ENCODE assay signal across 16 cellular contexts in the genomic region with DNA sequence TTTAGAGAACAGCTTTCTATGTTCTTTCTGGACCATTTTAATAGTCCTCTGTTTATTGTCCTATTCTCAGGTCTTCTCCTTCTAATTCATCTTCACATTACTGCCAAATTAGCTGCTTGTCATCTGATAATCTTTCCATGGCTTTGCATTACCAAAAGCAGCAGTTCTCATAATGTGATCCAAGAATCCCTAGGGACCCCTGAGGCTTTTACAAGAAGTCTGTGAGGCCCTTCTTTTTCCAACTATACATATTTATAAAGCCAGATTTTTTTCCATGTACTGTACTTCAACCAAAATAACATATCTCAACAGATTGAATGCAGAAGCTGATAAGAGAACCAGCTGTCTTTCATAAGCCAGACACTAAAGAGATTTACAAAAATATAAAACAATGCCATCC.
DNase-seq lines count a peak whose midpoint lies in the region; ATAC-seq and TF ChIP-seq lines count a peak whose summit lies in the region.
"Had no signal": no experiment of that assay in that cellular context is flagged by ENCODE, and none has a peak within 500 bp of the region (broad histone marks: within the 10 kb centered on the region; RNA-seq: fewer than 3 reads in every experiment).

No MANE protein-coding gene starts in this region.

- peaks cover 31% of the 10 kb centered on the region for H3K4me1 ChIP-seq in BE2C
- H3K4me1 ChIP-seq: HAP-1 had no signal

- H3K36me3 ChIP-seq in BE2C = peaks cover 11% of the 10 kb centered on the region
- H3K36me3 ChIP-seq: HAP-1 had no signal

- TF ChIP-seq CTCF in BE2C (IDR thresholded peaks at IDR 0.05; ENCODE audit: low read depth, low read length) (no peak), fibroblast of pulmonary artery (IDR thresholded peaks at IDR 0.05; ENCODE audit: low read length, missing control alignments) (no peak)

- no peaks in the 10 kb centered on the region for H3K4me1 Mint-ChIP-seq in activated T-cell treated with anti-CD3 and anti-CD28 coated beads, Interleukin-2, amount 50 U/mL, for 4 hours (ENCODE audit: low read depth)
- H3K4me1 Mint-ChIP-seq: CD4-positive, CD25-positive, alpha-beta regulatory T cell had no signal

- no peak overlapping the region for H3K4me3 Mint-ChIP-seq in activated T-cell treated with anti-CD3 and anti-CD28 coated beads, Interleukin-2, amount 50 U/mL, for 4 hours
- H3K4me3 Mint-ChIP-seq: CD4-positive, CD25-positive, alpha-beta regulatory T cell had no signal

- H3K36me3 Mint-ChIP-seq in activated T-cell treated with anti-CD3 and anti-CD28 coated beads, Interleukin-2, amount 50 U/mL, for 4 hours (ENCODE audit: insufficient read depth) = no peaks in the 10 kb centered on the region
- H3K36me3 Mint-ChIP-seq: CD4-positive, CD25-positive, alpha-beta regulatory T cell had no signal

- DNase-seq in BE2C (peak; percentile 77), LHCN-M2 (ENCODE audit: low read depth) (peak; percentile 29), fibroblast of pulmonary artery (ENCODE audit: low read depth) (peak; percentile 26), RPMI8226 (no peak), NCI-H2081 treated with DMSO at 0.1 percent for 48 hours (lab: John Stamatoyannopoulos, UW) (no peak)
- DNase-seq in activated T-cell treated with anti-CD3 and anti-CD28 coated beads, Interleukin-2, amount 50 U/mL, for 4 hours = no peak
- DNase-seq: ACHN; AML-193; CD4-positive, CD25-positive, alpha-beta regulatory T cell; DMS79; MV-4-11; NCI-H1417 treated with DMSO at 0.1 percent for 48 hours; NCI-H2029 treated with DMSO at 0.1 percent for 48 hours; NCI-H226 had no signal

- peaks cover 2% of the 10 kb centered on the region for H3K27me3 Mint-ChIP-seq in activated T-cell treated with anti-CD3 and anti-CD28 coated beads, Interleukin-2, amount 50 U/mL, for 4 hours (ENCODE audit: low read depth)

- no peaks in the 10 kb centered on the region; the same call in 1 of the 2 replicates for H3K9me3 ChIP-seq in BE2C
- H3K9me3 ChIP-seq: HAP-1 had no signal

- H3K4me3 ChIP-seq in BE2C (ENCODE audit: low read depth, low read length) = no peak overlapping the region
- H3K4me3 ChIP-seq in fibroblast of pulmonary artery (replicated peaks; ENCODE audit: low read depth, low read length) = no peak overlapping the region
- H3K4me3 ChIP-seq: HAP-1 had no signal

- no peaks in the 10 kb centered on the region for H3K9me3 Mint-ChIP-seq in activated T-cell treated with anti-CD3 and anti-CD28 coated beads, Interleukin-2, amount 50 U/mL, for 4 hours

- no peak; the same call in 2 of the 3 replicates for ATAC-seq in SK-N-SH treated with all-trans-retinoic acid at 6 μM for 48 hours
- no peak for ATAC-seq in activated T-cell treated with anti-CD3 and anti-CD28 coated beads, Interleukin-2, amount 50 U/mL, for 4 hours

- no peaks in the 10 kb centered on the region for H3K27me3 ChIP-seq in BE2C

TF ChIP-seq in SK-N-SH treated with all-trans-retinoic acid at 6 μM for 48 hours, 23 proteins besides CTCF, POLR2A, EP300 and RAD21 (continues in another document):
- TF ChIP-seq ZNF70 (CRISPR knock-in tag; IDR thresholded peaks at IDR 0.05) (no peak), ZC3H10 (CRISPR knock-in tag; IDR thresholded peaks at IDR 0.05) (no peak), CSDC2 (CRISPR knock-in tag; IDR thresholded peaks at IDR 0.05) (no peak), TOX (CRISPR knock-in tag; IDR thresholded peaks at IDR 0.05; ENCODE audit: borderline replicate concordance) (no peak), ZNF8 (CRISPR knock-in tag; IDR thresholded peaks at IDR 0.05) (no peak), SNAI2 (CRISPR knock-in tag; IDR thresholded peaks at IDR 0.05) (peak; percentile 81), PPARA (CRISPR knock-in tag; IDR thresholded peaks at IDR 0.05; ENCODE audit: borderline replicate concordance) (no peak), RARB (CRISPR knock-in tag; IDR thresholded peaks at IDR 0.05) (no peak), ESRRG (CRISPR knock-in tag; IDR thresholded peaks at IDR 0.05) (no peak), GLIS3 (CRISPR knock-in tag; IDR thresholded peaks at IDR 0.05) (no peak), ZFP30 (CRISPR knock-in tag; IDR thresholded peaks at IDR 0.05) (no peak), ZNF565 (CRISPR knock-in tag; conservative IDR thresholded peaks at IDR 0.05; ENCODE audit: low read depth) (no peak), BACH2 (CRISPR knock-in tag; IDR thresholded peaks at IDR 0.05; ENCODE audit: borderline replicate concordance) (no peak), TCF4 (CRISPR knock-in tag; IDR thresholded peaks at IDR 0.05; ENCODE audit: borderline replicate concordance) (peak; percentile 78; the same call in 1 of the 2 replicates), POU6F1 (CRISPR knock-in tag; IDR thresholded peaks at IDR 0.05; ENCODE audit: borderline replicate concordance, low read depth) (no peak), ARNTL (CRISPR knock-in tag; IDR thresholded peaks at IDR 0.05; ENCODE audit: borderline replicate concordance, low read depth) (no peak)
- TF ChIP-seq, protein P1, sequence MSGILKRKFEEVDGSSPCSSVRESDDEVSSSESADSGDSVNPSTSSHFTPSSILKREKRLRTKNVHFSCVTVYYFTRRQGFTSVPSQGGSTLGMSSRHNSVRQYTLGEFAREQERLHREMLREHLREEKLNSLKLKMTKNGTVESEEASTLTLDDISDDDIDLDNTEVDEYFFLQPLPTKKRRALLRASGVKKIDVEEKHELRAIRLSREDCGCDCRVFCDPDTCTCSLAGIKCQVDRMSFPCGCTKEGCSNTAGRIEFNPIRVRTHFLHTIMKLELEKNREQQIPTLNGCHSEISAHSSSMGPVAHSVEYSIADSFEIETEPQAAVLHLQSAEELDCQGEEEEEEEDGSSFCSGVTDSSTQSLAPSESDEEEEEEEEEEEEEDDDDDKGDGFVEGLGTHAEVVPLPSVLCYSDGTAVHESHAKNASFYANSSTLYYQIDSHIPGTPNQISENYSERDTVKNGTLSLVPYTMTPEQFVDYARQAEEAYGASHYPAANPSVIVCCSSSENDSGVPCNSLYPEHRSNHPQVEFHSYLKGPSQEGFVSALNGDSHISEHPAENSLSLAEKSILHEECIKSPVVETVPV (CRISPR knock-in tag; IDR thresholded peaks at IDR 0.05) = no peak
- TF ChIP-seq, protein P2, sequence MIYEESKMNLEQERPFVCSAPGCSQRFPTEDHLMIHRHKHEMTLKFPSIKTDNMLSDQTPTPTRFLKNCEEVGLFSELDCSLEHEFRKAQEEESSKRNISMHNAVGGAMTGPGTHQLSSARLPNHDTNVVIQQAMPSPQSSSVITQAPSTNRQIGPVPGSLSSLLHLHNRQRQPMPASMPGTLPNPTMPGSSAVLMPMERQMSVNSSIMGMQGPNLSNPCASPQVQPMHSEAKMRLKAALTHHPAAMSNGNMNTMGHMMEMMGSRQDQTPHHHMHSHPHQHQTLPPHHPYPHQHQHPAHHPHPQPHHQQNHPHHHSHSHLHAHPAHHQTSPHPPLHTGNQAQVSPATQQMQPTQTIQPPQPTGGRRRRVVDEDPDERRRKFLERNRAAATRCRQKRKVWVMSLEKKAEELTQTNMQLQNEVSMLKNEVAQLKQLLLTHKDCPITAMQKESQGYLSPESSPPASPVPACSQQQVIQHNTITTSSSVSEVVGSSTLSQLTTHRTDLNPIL (CRISPR knock-in tag; IDR thresholded peaks at IDR 0.05; ENCODE audit: low read depth) = no peak
- TF ChIP-seq, protein P3, sequence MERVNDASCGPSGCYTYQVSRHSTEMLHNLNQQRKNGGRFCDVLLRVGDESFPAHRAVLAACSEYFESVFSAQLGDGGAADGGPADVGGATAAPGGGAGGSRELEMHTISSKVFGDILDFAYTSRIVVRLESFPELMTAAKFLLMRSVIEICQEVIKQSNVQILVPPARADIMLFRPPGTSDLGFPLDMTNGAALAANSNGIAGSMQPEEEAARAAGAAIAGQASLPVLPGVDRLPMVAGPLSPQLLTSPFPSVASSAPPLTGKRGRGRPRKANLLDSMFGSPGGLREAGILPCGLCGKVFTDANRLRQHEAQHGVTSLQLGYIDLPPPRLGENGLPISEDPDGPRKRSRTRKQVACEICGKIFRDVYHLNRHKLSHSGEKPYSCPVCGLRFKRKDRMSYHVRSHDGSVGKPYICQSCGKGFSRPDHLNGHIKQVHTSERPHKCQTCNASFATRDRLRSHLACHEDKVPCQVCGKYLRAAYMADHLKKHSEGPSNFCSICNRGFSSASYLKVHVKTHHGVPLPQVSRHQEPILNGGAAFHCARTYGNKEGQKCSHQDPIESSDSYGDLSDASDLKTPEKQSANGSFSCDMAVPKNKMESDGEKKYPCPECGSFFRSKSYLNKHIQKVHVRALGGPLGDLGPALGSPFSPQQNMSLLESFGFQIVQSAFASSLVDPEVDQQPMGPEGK (CRISPR knock-in tag; IDR thresholded peaks at IDR 0.05; ENCODE audit: borderline replicate concordance) = no peak

Comparison
In these comparisons a context has a peak if more than half of its experiments do, and no peak if none do; other contexts are left out.
1. DNase-seq: peak in BE2C (single experiment), LHCN-M2 (single experiment) and fibroblast of pulmonary artery (single experiment); none in RPMI8226 (single experiment), NCI-H2081 treated with DMSO at 0.1 percent for 48 hours (single experiment) and activated T-cell treated with anti-CD3 and anti-CD28 coated beads, Interleukin-2, amount 50 U/mL, for 4 hours (single experiment).